ENCODE assay signal across 13 cellular contexts in genomic region chr12:41536813-41537490, GRCh38.
"Had no signal": no experiment of that assay in that cellular context is flagged by ENCODE, and none has a peak within 500 bp of the region (broad histone marks: within the 10 kb centered on the region; RNA-seq: fewer than 3 reads in every experiment).

No MANE protein-coding gene starts in this region.

- H3K4me1 Mint-ChIP-seq: central memory CD8-positive, alpha-beta T cell; memory B cell had no signal

- H3K9me3 Mint-ChIP-seq: activated CD4-positive, alpha-beta memory T cell treated with anti-CD3 and anti-CD28 coated beads, Interleukin-2, amount 10 ng/mL, durations not matched to agents 7 days and 5 days; central memory CD8-positive, alpha-beta T cell; endodermal cell; memory B cell; neural crest cell; T-helper 1 cell treated with Interleukin-12 subunit alpha and Interleukin-12 subunit beta and Interleukin-4 antibody, amounts not matched to agents 30 μg/mL and 1 μg/mL, for 36 hours; type B pancreatic cell had no signal

- H3K27ac Mint-ChIP-seq: activated CD4-positive, alpha-beta memory T cell treated with anti-CD3 and anti-CD28 coated beads, Interleukin-2, amount 10 ng/mL, durations not matched to agents 7 days and 5 days; endodermal cell; memory B cell; T-helper 1 cell treated with Interleukin-12 subunit alpha and Interleukin-12 subunit beta and Interleukin-4 antibody, amounts not matched to agents 30 μg/mL and 1 μg/mL, for 36 hours; type B pancreatic cell had no signal

- H3K36me3 Mint-ChIP-seq: memory B cell, type B pancreatic cell had no signal

- H3K4me3 Mint-ChIP-seq: activated CD4-positive, alpha-beta memory T cell treated with anti-CD3 and anti-CD28 coated beads, Interleukin-2, amount 10 ng/mL, durations not matched to agents 7 days and 5 days; central memory CD8-positive, alpha-beta T cell; endodermal cell; memory B cell; neural crest cell; T-helper 1 cell treated with Interleukin-12 subunit alpha and Interleukin-12 subunit beta and Interleukin-4 antibody, amounts not matched to agents 30 μg/mL and 1 μg/mL, for 36 hours; type B pancreatic cell had no signal

- H3K27me3 Mint-ChIP-seq: activated CD4-positive, alpha-beta memory T cell treated with anti-CD3 and anti-CD28 coated beads, Interleukin-2, amount 10 ng/mL, durations not matched to agents 7 days and 5 days had no signal

- ATAC-seq: foreskin keratinocyte had no signal

- DNase-seq: activated CD4-positive, alpha-beta memory T cell treated with anti-CD3 and anti-CD28 coated beads, Interleukin-2, amount 10 ng/mL, durations not matched to agents 7 days and 5 days; activated CD4-positive, alpha-beta T cell treated with anti-CD3 and anti-CD28 coated beads for 1 hour; activated CD8-positive, alpha-beta memory T cell treated with anti-CD3 and anti-CD28 coated beads, Interleukin-2, amount 50 U/mL, for 48 hours; activated effector memory CD4-positive, alpha-beta T cell treated with anti-CD3 and anti-CD28 coated beads, Interleukin-2, amount 50 U/mL, for 16 hours; colonic mucosa; endodermal cell; foreskin keratinocyte; testis had no signal
